Comparison of ENCODE assay signal across 17 cellular contexts in the genomic region with DNA sequence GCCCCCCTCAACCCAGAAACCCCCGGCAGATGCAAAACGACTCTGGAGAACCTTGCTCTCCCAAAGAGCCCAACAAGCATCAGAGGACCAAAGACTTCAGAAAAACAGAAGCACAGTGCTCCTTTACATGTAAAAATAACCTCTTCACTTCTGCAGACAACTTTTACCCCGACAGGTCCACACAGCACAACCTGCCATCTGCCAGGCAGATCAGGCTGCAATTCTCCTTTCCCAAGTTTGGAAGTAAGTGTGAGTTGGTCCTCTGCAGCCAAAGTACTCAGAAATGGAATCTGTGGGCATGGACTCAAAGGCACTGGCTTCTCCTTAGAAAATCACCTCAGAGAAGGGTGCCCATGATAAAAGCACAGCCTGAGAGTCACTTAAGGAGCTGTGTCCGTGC. TPM values are rescaled to one million over a fixed set of nuclear protein-coding genes. Genes with fewer than 3 reads are reported as not detected.
DNase-seq lines count a peak whose midpoint lies in the region; ATAC-seq, FAIRE-seq and TF ChIP-seq lines count a peak whose summit lies in the region.
"Had no signal": no experiment of that assay in that cellular context is flagged by ENCODE, and none has a peak within 500 bp of the region (broad histone marks: within the 10 kb centered on the region; RNA-seq: fewer than 3 reads in every experiment).

No MANE protein-coding gene starts in this region.

- H3K27ac Mint-ChIP-seq in mesothelial cell of epicardium, result no peak overlapping the region
- H3K27ac Mint-ChIP-seq: CD8-positive, alpha-beta memory T cell; HFFc6 had no signal

- POLR2A ChIA-PET in Panc1 (lab: Charles Lee), result no interaction called here

- in situ Hi-C loops in Panc1 (cut with HindIII; ENCODE audit: low pct_unique_long_range_greater_than_20kb, low sequenced_read_pairs), result no loop called here

- intact Hi-C loops in Panc1 (cut with micrococcal nuclease; ENCODE audit: unreplicated experiment) (no loop called here), pancreas (cut with DNase I) (no loop called here)

- H3K4me3 ChIP-seq in Panc1 (ENCODE audit: low read depth in 2 of 2, low read length in 2 of 2), result no peak overlapping the region
- peak overlapping the region; percentile 36 for H3K4me3 ChIP-seq in thoracic aorta
- no peak overlapping the region for H3K4me3 ChIP-seq in pancreas
- H3K4me3 ChIP-seq: BLaER1 had no signal

- H3K4me1 Mint-ChIP-seq in mesothelial cell of epicardium, result peaks cover 19% of the 10 kb centered on the region
- H3K4me1 Mint-ChIP-seq: CD8-positive, alpha-beta memory T cell had no signal

- no peak for TF ChIP-seq CTCF in Panc1 (IDR thresholded peaks at IDR 0.05)
- no peak for TF ChIP-seq CTCF in thoracic aorta (IDR thresholded peaks at IDR 0.05)
- no peak for TF ChIP-seq CTCF in mesothelial cell of epicardium (IDR thresholded peaks at IDR 0.05; ENCODE audit: unreplicated experiment)
- no peak for TF ChIP-seq CTCF in pancreas (IDR thresholded peaks at IDR 0.05)

- CTCF ChIA-PET in Panc1 (lab: Charles Lee), result no interaction called here

- H3K27ac ChIP-seq in Panc1 (ENCODE audit: low read length) (no peak overlapping the region), thoracic aorta (no peak overlapping the region), pancreas (no peak overlapping the region)
- H3K27ac ChIP-seq: BLaER1, HL-60 had no signal

- H3K27me3 ChIP-seq in Panc1 (ENCODE audit: control insufficient read depth, insufficient read depth, low read length) (no peaks in the 10 kb centered on the region), thoracic aorta (replicated peaks; ENCODE audit: insufficient read depth) (no peaks in the 10 kb centered on the region), pancreas (no peaks in the 10 kb centered on the region)
- H3K27me3 ChIP-seq: BLaER1 had no signal

- H3K27me3 Mint-ChIP-seq in mesothelial cell of epicardium (ENCODE audit: low read depth), result peaks cover 2% of the 10 kb centered on the region

- H3K9me3 Mint-ChIP-seq in mesothelial cell of epicardium, result no peaks in the 10 kb centered on the region
- H3K9me3 Mint-ChIP-seq: CD8-positive, alpha-beta memory T cell; HFFc6 had no signal

- no TSS peak for BruUV-seq in Panc1 (replicated peaks; lab: Mats Ljungman, UMichigan)

- ATAC-seq in Panc1, result peak; percentile 37; the same call in 1 of the 2 replicates
- peak; percentile 56 for ATAC-seq in left lobe of liver
- ATAC-seq in thoracic aorta (ENCODE audit: insufficient number of reproducible peaks, low FRiP score, low read depth), result no peak
- no peak for ATAC-seq in pancreas

- DNase-seq in NCI-H2171 treated with DMSO at 0.1 percent for 48 hours (lab: John Stamatoyannopoulos, UW) (peak; percentile 39), NCI-H2171 (lab: John Stamatoyannopoulos, UW) (no peak), Panc1 (ENCODE audit: low read depth, low spot score) (no peak), left lobe of liver (ENCODE audit: low spot score) (no peak), thoracic aorta (ENCODE audit: low spot score) (no peak), activated gamma-delta T cell (lab: John Stamatoyannopoulos, UW) (no peak), mesothelial cell of epicardium (ENCODE audit: low spot score in 2 of 2, unreplicated experiment in 2 of 2) (no peak), pancreas (no peak)
- DNase-seq: 8988T; AML-193; Caco-2; CD8-positive, alpha-beta memory T cell; HCEC 1CT; HFFc6 had no signal

- H3K4me1 ChIP-seq in Panc1 (ENCODE audit: control insufficient read depth, insufficient read depth, low read length) (no peaks in the 10 kb centered on the region), thoracic aorta (ENCODE audit: control insufficient read depth in 1 of 2, low read depth in 2 of 2) (peaks cover 0 to 28% of the 10 kb centered on the region in 2 donors), pancreas (no peaks in the 10 kb centered on the region)
- H3K4me1 ChIP-seq: BLaER1, Caco-2 had no signal

- no peak overlapping the region for H3K4me3 Mint-ChIP-seq in mesothelial cell of epicardium
- H3K4me3 Mint-ChIP-seq: CD8-positive, alpha-beta memory T cell; HFFc6 had no signal

- no peak for FAIRE-seq in pancreas (lab: Jason Lieb, UNC)
- FAIRE-seq: H1 had no signal

- 76 to 86% methylated on average over 4 of the region's 4 CpGs for WGBS in pancreas, 2 donors

- H3K36me3 ChIP-seq in Panc1 (ENCODE audit: control insufficient read depth, insufficient read depth, low read length), result no peaks in the 10 kb centered on the region
- H3K36me3 ChIP-seq in thoracic aorta, result no peaks in the 10 kb centered on the region
- H3K36me3 ChIP-seq in pancreas, result no peaks in the 10 kb centered on the region
- H3K36me3 ChIP-seq: BLaER1 had no signal

- no peaks in the 10 kb centered on the region for H3K36me3 Mint-ChIP-seq in mesothelial cell of epicardium
- H3K36me3 Mint-ChIP-seq: CD8-positive, alpha-beta memory T cell had no signal

- no peaks in the 10 kb centered on the region for H3K9me3 ChIP-seq in Panc1 (ENCODE audit: control insufficient read depth, insufficient read depth, low read depth, low read length)
- no peaks in the 10 kb centered on the region for H3K9me3 ChIP-seq in thoracic aorta
- no peaks in the 10 kb centered on the region for H3K9me3 ChIP-seq in pancreas
- H3K9me3 ChIP-seq: BLaER1, Caco-2 had no signal

RNA-seq across cellular contexts. Expression of a gene that starts 26.0 kb away (rescaled TPM):
- total RNA-seq in Panc1 (2021; ENCODE audit: unreplicated experiment) (10.8 TPM), left lobe of liver (11.8 TPM), thoracic aorta (10 to 100 TPM; 22.3 to 71.5 TPM), mesothelial cell of epicardium (27.7 to 29.4 TPM (median 28.9 TPM) in 3 replicates), pancreas (10 to 100 TPM in 2 of 6 donors, 1 to 10 TPM in 4; 5.5 to 15.5 (median 7.3) TPM)
- 5.5 TPM for polyA plus RNA-seq in Panc1 (2012; ENCODE audit: insufficient read length)
- 1 to 10 TPM; 5.4 to 5.5 TPM for polyA plus RNA-seq in pancreas
- polyA plus RNA-seq: CD8-positive, alpha-beta memory T cell had no signal

RNA-seq across cellular contexts. Expression of a gene that starts 26.3 kb away (rescaled TPM):
- 12.8 TPM for total RNA-seq in Panc1 (2021; ENCODE audit: unreplicated experiment)
- polyA plus RNA-seq in Panc1 (2012; ENCODE audit: insufficient read length), result 14.4 TPM
- total RNA-seq in left lobe of liver, result 13.8 TPM
- total RNA-seq in thoracic aorta, result 10 to 100 TPM; 27.9 to 41.5 TPM
- 22.3 to 25.4 TPM (median 23.7 TPM) in 3 replicates for total RNA-seq in mesothelial cell of epicardium
- total RNA-seq in pancreas, result 10 to 100 TPM; 15.1 to 25.3 (median 20.3) TPM
- 10 to 100 TPM; 13.6 to 17.4 TPM for polyA plus RNA-seq in pancreas

Comparison
In these comparisons a context has a peak if more than half of its experiments do, and no peak if none do; other contexts are left out.
1. ATAC-seq: peak in Panc1 (single experiment) and left lobe of liver (single experiment); none in thoracic aorta (single experiment) and pancreas (0 of 4).